9 cellular contexts compared by ENCODE assay signal in genomic region chr6:109308018-109308492, GRCh38.
DNase-seq lines count a peak whose midpoint lies in the region; ATAC-seq, FAIRE-seq and TF ChIP-seq lines count a peak whose summit lies in the region.
"Had no signal": no experiment of that assay in that cellular context is flagged by ENCODE, and none has a peak within 500 bp of the region (broad histone marks: within the 10 kb centered on the region; RNA-seq: fewer than 3 reads in every experiment).

No MANE protein-coding gene starts in this region.

- H3K9ac ChIP-seq in K562 (ENCODE audit: insufficient read depth in 1 of 2, low read depth in 2 of 2, low read length in 2 of 2), result no peak overlapping the region
- peak overlapping the region in 1 of 2 donors; percentile 42 for H3K9ac ChIP-seq in mucosa of rectum (ENCODE audit: low read depth in 1 of 2, low read length in 2 of 2)

- H3K27ac ChIP-seq in K562 (ENCODE audit: extremely low read depth, low read depth, low read length), result peak overlapping the region; percentile 18; the same call in 2 of the 3 replicates
- H3K27ac ChIP-seq in mucosa of rectum (ENCODE audit: low read depth in 2 of 2, low read length in 2 of 2), result peak overlapping the region; percentile 32 to 78
- no peak overlapping the region for H3K27ac ChIP-seq in esophagus squamous epithelium

- FAIRE-seq in K562 (lab: Jason Lieb, UNC) (peak; percentile 93), urothelium cell line (lab: Jason Lieb, UNC) (no peak)

- TF ChIP-seq CTCF in K562 (IDR thresholded peaks at IDR 0.05 in 2 of 3, conservative IDR thresholded peaks at IDR 0.05 in 1 of 3; ENCODE audit: insufficient read depth in 2 of 3, low read depth in 1 of 3, low read length in 3 of 3), result 0 out of 6 replicates have a peak, but pooled peaks of 1 of the 3 experiments have one; percentile 11
- no peak for TF ChIP-seq CTCF in esophagus squamous epithelium (IDR thresholded peaks at IDR 0.05)

- TF ChIP-seq POLR2A in K562 (conservative IDR thresholded peaks at IDR 0.05), result no peak
- no peak for TF ChIP-seq POLR2A in esophagus squamous epithelium (IDR thresholded peaks at IDR 0.05)

- H3K36me3 ChIP-seq in K562 (ENCODE audit: control insufficient read depth, insufficient read depth, low read length) (no peaks in the 10 kb centered on the region), mucosa of rectum (ENCODE audit: control insufficient read depth in 2 of 2, insufficient read depth in 2 of 2, low read length in 2 of 2) (no peaks in the 10 kb centered on the region), esophagus squamous epithelium (no peaks in the 10 kb centered on the region)

- peak overlapping the region; percentile 36; the same call in 1 of the 2 replicates for H3K4me2 ChIP-seq in K562 (ENCODE audit: insufficient read depth, low read length)

- H3K4me1 ChIP-seq in K562 (replicated peaks in 1 of 2; ENCODE audit: control insufficient read depth in 2 of 2, insufficient read depth in 2 of 2, low read length in 2 of 2) (peaks cover 33 to 58% of the 10 kb centered on the region in 2 experiments), mucosa of rectum (ENCODE audit: control insufficient read depth in 2 of 2, insufficient read depth in 2 of 2, low read length in 2 of 2) (peaks cover 7 to 19% of the 10 kb centered on the region in 2 donors), esophagus squamous epithelium (no peaks in the 10 kb centered on the region)

- TF ChIP-seq EP300 in K562 (IDR thresholded peaks at IDR 0.05; ENCODE audit: low read length), result peak; percentile 89

- CTCF ChIA-PET in K562 (lab: Yijun Ruan, JAX; ENCODE audit: low intra/inter-chr PET ratio), result interaction anchor here (0.6 kb wide), 1 partner anchor 174 kb away, joined by 3 read pairs; no protein-coding TSS in a partner anchor

- no peaks in the 10 kb centered on the region for H3K79me2 ChIP-seq in K562 (ENCODE audit: control insufficient read depth, insufficient read depth, low read length)

- ATAC-seq in K562 (peak; percentile 40), HG03469 (IDR thresholded peaks at IDR 0.05; ENCODE audit: unreplicated experiment) (no peak)
- ATAC-seq: stimulated activated naive B cell treated with anti-CD40 and anti-IgM and Interleukin-4, amounts not matched to agents 10 μg/mL and 1 μg/mL and 100 μg/mL, for 72 hours had no signal

- TF ChIP-seq RAD21 in K562 (CRISPR knock-in tag; conservative IDR thresholded peaks at IDR 0.05 in 1 of 2, IDR thresholded peaks at IDR 0.05 in 1 of 2), result peak in 1 of 2 experiments; percentile 41; a peak in 2 of 4 replicates

- H3K4me3 ChIP-seq in K562 (no peak overlapping the region), mucosa of rectum (ENCODE audit: low read length in 2 of 2) (no peak overlapping the region), esophagus squamous epithelium (no peak overlapping the region)

- peak; percentile 88 for DNase-seq in A172 (ENCODE audit: low spot score)
- peak; percentile 33 for DNase-seq in HuH-7 (ENCODE audit: low spot score)
- DNase-seq in K562 (ENCODE audit: extremely low read depth in 1 of 4, low spot score in 3 of 4), result peak; percentile 75 to 89 (median 77)
- DNase-seq in urothelium cell line (ENCODE audit: low spot score), result no peak
- DNase-seq in esophagus squamous epithelium (lab: John Stamatoyannopoulos, UW), result no peak
- no peak for DNase-seq in activated effector memory CD4-positive, alpha-beta T cell treated with anti-CD3 and anti-CD28 coated beads, Interleukin-2, amount 50 U/mL, for 16 hours
- DNase-seq: stimulated activated naive B cell treated with anti-CD40 and anti-IgM and Interleukin-4, amounts not matched to agents 10 μg/mL and 1 μg/mL and 100 μg/mL, for 72 hours had no signal

- H3K9me3 ChIP-seq in K562 (replicated peaks; ENCODE audit: control insufficient read depth, insufficient read depth, low read depth, low read length), result no peaks in the 10 kb centered on the region
- no peaks in the 10 kb centered on the region for H3K9me3 ChIP-seq in mucosa of rectum (ENCODE audit: control insufficient read depth in 2 of 2, low read length in 2 of 2)
- H3K9me3 ChIP-seq in esophagus squamous epithelium, result no peaks in the 10 kb centered on the region

- no peaks in the 10 kb centered on the region for H4K20me1 ChIP-seq in K562 (replicated peaks; ENCODE audit: control insufficient read depth, insufficient read depth, low read length)

- BruUV-seq in K562 (replicated peaks; lab: Mats Ljungman, UMichigan), result no TSS peak

- H2AFZ ChIP-seq in K562 (ENCODE audit: low read depth, low read length), result peak overlapping the region; percentile 32

- POLR2A ChIA-PET in K562 (lab: Yijun Ruan, JAX), result interaction anchor here (0.7 to 2.2 kb wide), 4 partner anchors 10 to 54 kb away, joined by 3 to 7 read pairs (median 4); no protein-coding TSS in a partner anchor

- 6% methylated on average over 5 of the region's 5 CpGs for WGBS in K562 (ENCODE audit: insufficient coverage, low coverage, missing lambda C conversion rate)
- WGBS in esophagus squamous epithelium, 2 donors, result 53 to 69% methylated on average over 5 of the region's 5 CpGs

- H3K27me3 ChIP-seq in K562 (ENCODE audit: control insufficient read depth in 2 of 2, insufficient read depth in 2 of 2, low read length in 2 of 2) (no peaks in the 10 kb centered on the region), mucosa of rectum (ENCODE audit: control insufficient read depth in 2 of 2, insufficient read depth in 2 of 2, low read length in 2 of 2) (no peaks in the 10 kb centered on the region), esophagus squamous epithelium (no peaks in the 10 kb centered on the region)

- in situ Hi-C loops in K562 (cut with MboI), result no loop called here

- no peaks in the 10 kb centered on the region for H3K9me1 ChIP-seq in K562 (ENCODE audit: control insufficient read depth, insufficient read depth, low read length)

- intact Hi-C loops in K562 (cut with micrococcal nuclease) (no loop called here), esophagus squamous epithelium (cut with DNase I) (no loop called here)

TF ChIP-seq in K562, 482 proteins besides CTCF, POLR2A, EP300 and RAD21 (continues in another document):
- TF ChIP-seq ADNP (tag; IDR thresholded peaks at IDR 0.05) (0 out of 2 replicates have a peak, but pooled peaks have one; percentile 36), KLF13 (tag; IDR thresholded peaks at IDR 0.05; ENCODE audit: borderline replicate concordance, low read depth) (peak; percentile 72; the same call in 1 of the 2 replicates)

Comparison
In these comparisons a context has a peak if more than half of its experiments do, and no peak if none do; other contexts are left out.
1. DNase-seq: peak in A172 (single experiment), HuH-7 (single experiment) and K562 (4 of 4); none in urothelium cell line (single experiment), esophagus squamous epithelium (single experiment) and activated effector memory CD4-positive, alpha-beta T cell treated with anti-CD3 and anti-CD28 coated beads, Interleukin-2, amount 50 U/mL, for 16 hours (single experiment).
2. H3K27ac ChIP-seq: peak in K562 (single experiment) and mucosa of rectum (2 of 2); none in esophagus squamous epithelium (0 of 4).